15 cellular contexts compared by ENCODE assay signal in the genomic region with DNA sequence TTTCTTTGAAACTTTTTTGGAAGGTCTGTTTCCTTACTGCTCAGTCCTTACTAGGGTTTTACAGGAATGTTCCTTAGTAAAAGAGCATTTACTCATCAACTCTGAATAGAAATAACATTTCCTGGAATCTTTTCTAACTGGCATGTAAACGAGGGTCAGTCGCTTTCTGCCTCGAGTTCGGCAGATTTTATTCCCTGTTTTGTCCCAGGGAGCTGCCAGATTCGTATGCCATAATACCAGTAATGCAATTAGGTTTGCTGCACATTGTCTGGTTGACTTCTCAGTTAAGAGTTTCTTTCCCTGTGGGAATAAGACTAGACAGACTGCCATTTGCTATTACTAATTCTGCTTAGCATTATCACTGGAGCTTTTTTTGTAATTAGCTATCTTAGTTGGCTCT.
A peak's percentile ranks its signal among the peaks of the same experiment; 100 is the strongest.
DNase-seq lines count a peak whose midpoint lies in the region; ATAC-seq and TF ChIP-seq lines count a peak whose summit lies in the region.
"Had no signal": no experiment of that assay in that cellular context is flagged by ENCODE, and none has a peak within 500 bp of the region (broad histone marks: within the 10 kb centered on the region; RNA-seq: fewer than 3 reads in every experiment).

No MANE protein-coding gene starts in this region.

- no peak overlapping the region for H3K27ac ChIP-seq in KMS-11
- H3K27ac ChIP-seq in neuronal stem cell (replicated peaks; ENCODE audit: low read length), result peak overlapping the region; percentile 24
- no peak overlapping the region for H3K27ac ChIP-seq in mammary epithelial cell (ENCODE audit: insufficient read depth, low read depth, low read length)
- H3K27ac ChIP-seq: SJSA1 had no signal

- no peaks in the 10 kb centered on the region for H3K79me2 ChIP-seq in KMS-11 (ENCODE audit: insufficient read depth, low read depth)
- no peaks in the 10 kb centered on the region for H3K79me2 ChIP-seq in mammary epithelial cell (ENCODE audit: insufficient read depth, low read length)

- H4K20me1 ChIP-seq in KMS-11 (ENCODE audit: insufficient read depth) (no peaks in the 10 kb centered on the region), mammary epithelial cell (ENCODE audit: insufficient read depth, low read length) (no peaks in the 10 kb centered on the region)

- no peak overlapping the region for H3K9ac ChIP-seq in KMS-11
- H3K9ac ChIP-seq in neuronal stem cell (ENCODE audit: low read depth, low read length, poor library complexity), result no peak overlapping the region
- no peak overlapping the region for H3K9ac ChIP-seq in mammary epithelial cell (ENCODE audit: insufficient read depth, low read length)

- H4K8ac ChIP-seq in neuronal stem cell (ENCODE audit: low read depth, low read length), result no peak overlapping the region

- no peaks in the 10 kb centered on the region for H3K79me1 ChIP-seq in neuronal stem cell (ENCODE audit: low read depth, low read length)

- intact Hi-C loops in mammary epithelial cell (cut with micrococcal nuclease), result no loop called here

- dilution Hi-C loops in mammary epithelial cell (cut with HindIII; ENCODE audit: low sequenced_read_pairs), result no loop called here

- TF ChIP-seq CTCF in KMS-11 (conservative IDR thresholded peaks at IDR 0.05; ENCODE audit: low read depth, low read length) (no peak), mammary epithelial cell (conservative IDR thresholded peaks at IDR 0.05 in 1 of 2, IDR thresholded peaks at IDR 0.05 in 1 of 2; ENCODE audit: extremely low read depth in 1 of 2, insufficient read depth in 1 of 2, low read depth in 1 of 2, low read length in 2 of 2) (no peak)

- H3K36me3 ChIP-seq in KMS-11 (ENCODE audit: insufficient read depth) (no peaks in the 10 kb centered on the region), neuronal stem cell (replicated peaks in 1 of 2; ENCODE audit: control insufficient read depth in 2 of 2, insufficient read depth in 2 of 2, low read length in 2 of 2) (peaks cover 2 to 5% of the 10 kb centered on the region in 2 donors), mammary epithelial cell (ENCODE audit: insufficient read depth, low read length) (peaks cover 2% of the 10 kb centered on the region)
- H3K36me3 ChIP-seq: SJSA1 had no signal

- no peak overlapping the region for H3K4me3 ChIP-seq in KMS-11 (IDR thresholded peaks at IDR 0.05; ENCODE audit: insufficient read depth, low read depth, low read length)
- H3K4me3 ChIP-seq in neuronal stem cell (ENCODE audit: low read length in 2 of 2), result no peak overlapping the region
- H3K4me3 ChIP-seq in mammary epithelial cell (replicated peaks in 1 of 3; ENCODE audit: insufficient read depth in 1 of 3, low read depth in 2 of 3, low read length in 3 of 3), result no peak overlapping the region
- H3K4me3 ChIP-seq: GM12878, SJSA1 had no signal

- no peaks in the 10 kb centered on the region for H3K27me3 ChIP-seq in KMS-11 (ENCODE audit: insufficient read depth, low read depth)
- H3K27me3 ChIP-seq in neuronal stem cell (ENCODE audit: control insufficient read depth in 3 of 3, insufficient read depth in 3 of 3, low read depth in 1 of 3, low read length in 3 of 3), result no peaks in the 10 kb centered on the region
- no peaks in the 10 kb centered on the region for H3K27me3 ChIP-seq in mammary epithelial cell (ENCODE audit: insufficient read depth, low read length)
- H3K27me3 ChIP-seq: SJSA1 had no signal

- peak; percentile 80 for DNase-seq in DMS79 (lab: John Stamatoyannopoulos, UW)
- no peak for DNase-seq in neuronal stem cell (ENCODE audit: low spot score)
- DNase-seq in AML-193 (lab: John Stamatoyannopoulos, UW), result no peak
- DNase-seq in mammary epithelial cell, result no peak
- DNase-seq in epidermal melanocyte (ENCODE audit: insufficient read length, low spot score), result no peak
- DNase-seq: CD4-positive, alpha-beta T cell; GDM1; KBM-7; NCI-H2029 treated with DMSO at 0.1 percent for 48 hours; NCI-H748 treated with DMSO at 0.1 percent for 48 hours; T-cell had no signal

- H4K91ac ChIP-seq in neuronal stem cell (ENCODE audit: low read depth, low read length, poor library complexity), result no peak overlapping the region

- H3K9me3 ChIP-seq in neuronal stem cell (replicated peaks in 1 of 2; ENCODE audit: control insufficient read depth in 2 of 2, insufficient read depth in 1 of 2, low read depth in 1 of 2, low read length in 2 of 2) (peaks cover 0 to 3% of the 10 kb centered on the region in 2 donors), mammary epithelial cell (replicated peaks; ENCODE audit: insufficient read depth, low read length) (no peaks in the 10 kb centered on the region)
- H3K9me3 ChIP-seq: SJSA1 had no signal

- no peak overlapping the region for H2BK120ac ChIP-seq in neuronal stem cell (ENCODE audit: low read depth, low read length)

- no peak overlapping the region for H2AK5ac ChIP-seq in neuronal stem cell (ENCODE audit: low read depth, low read length)

- no peak overlapping the region for H3K4ac ChIP-seq in neuronal stem cell (ENCODE audit: low read length)

- H2AFZ ChIP-seq in KMS-11 (ENCODE audit: low read depth), result no peak overlapping the region
- H2AFZ ChIP-seq in neuronal stem cell (ENCODE audit: low read length), result no peak overlapping the region
- H2AFZ ChIP-seq in mammary epithelial cell (ENCODE audit: low read depth, low read length), result no peak overlapping the region

- no peak overlapping the region for H2BK15ac ChIP-seq in neuronal stem cell (ENCODE audit: low read length)

- in situ Hi-C loops in mammary epithelial cell (cut with MboI; ENCODE audit: low sequenced_read_pairs in 2 of 2), result no loop called here

- peaks cover 43% of the 10 kb centered on the region for H3K4me1 ChIP-seq in KMS-11 (ENCODE audit: low read depth, poor library complexity, severe bottlenecking)
- H3K4me1 ChIP-seq in neuronal stem cell (ENCODE audit: control insufficient read depth in 2 of 2, insufficient read depth in 1 of 2, low read depth in 1 of 2, low read length in 2 of 2), result peaks cover 9 to 18% of the 10 kb centered on the region in 2 donors
- no peaks in the 10 kb centered on the region for H3K4me1 ChIP-seq in mammary epithelial cell (ENCODE audit: insufficient read depth, low read length)
- H3K4me1 ChIP-seq: SJSA1 had no signal

- no peak overlapping the region for H3K18ac ChIP-seq in neuronal stem cell (ENCODE audit: low read length)

- ATAC-seq in SK-N-SH treated with all-trans-retinoic acid at 6 μM for 48 hours, result no peak
- ATAC-seq: T-cell had no signal

- H3K23ac ChIP-seq in neuronal stem cell (ENCODE audit: low read depth, low read length, poor library complexity), result no peak overlapping the region

- H3K4me2 ChIP-seq in KMS-11 (peak overlapping the region; percentile 49; the same call in 1 of the 2 replicates), neuronal stem cell (ENCODE audit: insufficient read depth, low read length, poor library complexity, severe bottlenecking) (no peak overlapping the region), mammary epithelial cell (ENCODE audit: insufficient read depth, low read depth, low read length) (no peak overlapping the region)

- no peak overlapping the region for H2BK5ac ChIP-seq in neuronal stem cell (ENCODE audit: low read length)

- no TSS peak for BruUV-seq in mammary epithelial cell (replicated peaks; lab: Mats Ljungman, UMichigan)

- H2BK12ac ChIP-seq in neuronal stem cell (ENCODE audit: low read length), result no peak overlapping the region

- CTCF ChIA-PET in mammary epithelial cell (lab: Charles Lee; ENCODE audit: low non-redundant PET), result no interaction called here

- no CpG with 5 or more reads among the region's 5 CpGs for WGBS in neuronal stem cell (ENCODE audit: extremely low coverage in 2 of 2, insufficient read length in 2 of 2, insufficient replicate concordance in 1 of 2), 2 donors
- WGBS in mammary epithelial cell (ENCODE audit: low coverage, missing lambda C conversion rate), result 100% methylated on average over 5 of the region's 5 CpGs

- H3K14ac ChIP-seq in neuronal stem cell (ENCODE audit: low read length), result no peak overlapping the region

TF ChIP-seq in SK-N-SH treated with all-trans-retinoic acid at 6 μM for 48 hours, 23 proteins besides CTCF, POLR2A, EP300 and RAD21:
- TF ChIP-seq RARB (CRISPR knock-in tag; IDR thresholded peaks at IDR 0.05), result no peak
- TF ChIP-seq ZC3H10 (CRISPR knock-in tag; IDR thresholded peaks at IDR 0.05), result no peak
- peak; percentile 22; the same call in 1 of the 2 replicates for TF ChIP-seq TCF4 (CRISPR knock-in tag; IDR thresholded peaks at IDR 0.05; ENCODE audit: borderline replicate concordance)
- TF ChIP-seq ZNF70 (CRISPR knock-in tag; IDR thresholded peaks at IDR 0.05), result no peak
- TF ChIP-seq ISL1 (CRISPR knock-in tag; IDR thresholded peaks at IDR 0.05), result no peak
- TF ChIP-seq, protein P1, sequence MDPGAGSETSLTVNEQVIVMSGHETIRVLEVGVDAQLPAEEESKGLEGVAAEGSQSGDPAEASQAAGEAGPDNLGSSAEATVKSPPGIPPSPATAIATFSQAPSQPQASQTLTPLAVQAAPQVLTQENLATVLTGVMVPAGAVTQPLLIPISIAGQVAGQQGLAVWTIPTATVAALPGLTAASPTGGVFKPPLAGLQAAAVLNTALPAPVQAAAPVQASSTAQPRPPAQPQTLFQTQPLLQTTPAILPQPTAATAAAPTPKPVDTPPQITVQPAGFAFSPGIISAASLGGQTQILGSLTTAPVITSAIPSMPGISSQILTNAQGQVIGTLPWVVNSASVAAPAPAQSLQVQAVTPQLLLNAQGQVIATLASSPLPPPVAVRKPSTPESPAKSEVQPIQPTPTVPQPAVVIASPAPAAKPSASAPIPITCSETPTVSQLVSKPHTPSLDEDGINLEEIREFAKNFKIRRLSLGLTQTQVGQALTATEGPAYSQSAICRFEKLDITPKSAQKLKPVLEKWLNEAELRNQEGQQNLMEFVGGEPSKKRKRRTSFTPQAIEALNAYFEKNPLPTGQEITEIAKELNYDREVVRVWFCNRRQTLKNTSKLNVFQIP (CRISPR knock-in tag; IDR thresholded peaks at IDR 0.05; ENCODE audit: borderline replicate concordance, low read depth), result no peak
- TF ChIP-seq, protein P2, sequence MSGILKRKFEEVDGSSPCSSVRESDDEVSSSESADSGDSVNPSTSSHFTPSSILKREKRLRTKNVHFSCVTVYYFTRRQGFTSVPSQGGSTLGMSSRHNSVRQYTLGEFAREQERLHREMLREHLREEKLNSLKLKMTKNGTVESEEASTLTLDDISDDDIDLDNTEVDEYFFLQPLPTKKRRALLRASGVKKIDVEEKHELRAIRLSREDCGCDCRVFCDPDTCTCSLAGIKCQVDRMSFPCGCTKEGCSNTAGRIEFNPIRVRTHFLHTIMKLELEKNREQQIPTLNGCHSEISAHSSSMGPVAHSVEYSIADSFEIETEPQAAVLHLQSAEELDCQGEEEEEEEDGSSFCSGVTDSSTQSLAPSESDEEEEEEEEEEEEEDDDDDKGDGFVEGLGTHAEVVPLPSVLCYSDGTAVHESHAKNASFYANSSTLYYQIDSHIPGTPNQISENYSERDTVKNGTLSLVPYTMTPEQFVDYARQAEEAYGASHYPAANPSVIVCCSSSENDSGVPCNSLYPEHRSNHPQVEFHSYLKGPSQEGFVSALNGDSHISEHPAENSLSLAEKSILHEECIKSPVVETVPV (CRISPR knock-in tag; IDR thresholded peaks at IDR 0.05), result no peak
